In the genomic region with DNA sequence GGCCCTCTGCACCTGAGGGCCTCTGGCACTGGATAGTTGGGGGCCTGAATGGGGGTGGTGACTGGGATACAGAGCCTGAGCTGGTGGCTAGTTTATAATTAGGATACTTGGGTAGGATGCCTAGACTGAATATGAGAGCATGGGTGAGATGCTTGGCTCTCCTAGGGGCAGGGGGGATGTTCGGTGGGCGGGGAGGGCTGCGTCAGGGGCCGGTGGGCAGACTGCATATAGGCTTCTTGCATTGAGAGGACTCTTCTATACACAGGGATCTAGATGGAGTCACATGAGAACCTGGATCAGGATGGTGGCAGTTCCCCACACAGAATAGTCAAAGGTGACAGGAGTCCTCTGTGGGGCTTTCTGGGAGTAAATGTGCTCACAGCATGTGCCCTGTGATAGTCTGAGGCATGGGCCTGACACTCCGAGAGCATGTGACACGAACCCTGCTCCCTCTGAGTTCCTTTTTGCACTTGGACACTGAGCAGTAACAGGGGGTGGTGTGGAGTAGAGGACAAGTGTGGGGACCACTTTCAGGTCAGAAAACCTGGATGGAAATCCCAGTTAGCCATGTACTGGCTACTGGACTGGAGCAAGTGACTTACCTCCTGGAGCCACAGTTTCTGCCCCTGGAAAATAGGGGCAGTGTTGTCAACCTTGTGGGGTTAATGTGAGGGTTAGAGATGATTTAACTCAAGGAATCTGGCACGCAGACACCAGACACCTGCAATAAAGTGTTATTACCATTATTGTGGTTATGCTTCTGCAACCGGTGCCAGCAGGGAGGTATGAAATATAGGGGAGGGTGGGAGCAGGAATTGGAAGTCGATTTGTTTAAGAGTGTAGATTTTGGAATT, we compare ENCODE assay signal across 8 cellular contexts. TPM values are rescaled to one million over a fixed set of nuclear protein-coding genes. Genes with fewer than 3 reads are reported as not detected.
DNase-seq lines count a peak whose midpoint lies in the region; ATAC-seq and TF ChIP-seq lines count a peak whose summit lies in the region.

No MANE protein-coding gene starts in this region.

- peak overlapping the region; percentile 86 for H3K4me3 Mint-ChIP-seq in activated naive CD8-positive, alpha-beta T cell treated with anti-CD3 and anti-CD28 coated beads, Interleukin-2, amount 50 U/mL, for 24 hours

- ATAC-seq in activated naive CD8-positive, alpha-beta T cell treated with anti-CD3 and anti-CD28 coated beads, Interleukin-2, amount 50 U/mL, for 24 hours, result no peak
- no peak for ATAC-seq in left lung

- intact Hi-C loops in left lung (cut with DNase I), result loop anchor here in 1 of 2 donors (10.0 kb wide), 1 partner anchor 127 kb away; no protein-coding TSS in a partner anchor

- H3K9me3 Mint-ChIP-seq in activated naive CD8-positive, alpha-beta T cell treated with anti-CD3 and anti-CD28 coated beads, Interleukin-2, amount 50 U/mL, for 24 hours, result no peaks in the 10 kb centered on the region

- peaks cover 74% of the 10 kb centered on the region for H3K4me1 Mint-ChIP-seq in activated naive CD8-positive, alpha-beta T cell treated with anti-CD3 and anti-CD28 coated beads, Interleukin-2, amount 50 U/mL, for 24 hours

- H3K9me3 ChIP-seq in left lung (no peaks in the 10 kb centered on the region), thymus (ENCODE audit: control insufficient read depth) (peaks cover 1% of the 10 kb centered on the region)

- H3K27me3 Mint-ChIP-seq in activated naive CD8-positive, alpha-beta T cell treated with anti-CD3 and anti-CD28 coated beads, Interleukin-2, amount 50 U/mL, for 24 hours, result no peaks in the 10 kb centered on the region

- H3K27me3 ChIP-seq in left lung (no peaks in the 10 kb centered on the region), thymus (ENCODE audit: control insufficient read depth, insufficient read depth) (no peaks in the 10 kb centered on the region)

- peak overlapping the region; percentile 82 for H3K27ac Mint-ChIP-seq in activated naive CD8-positive, alpha-beta T cell treated with anti-CD3 and anti-CD28 coated beads, Interleukin-2, amount 50 U/mL, for 24 hours

- H3K27ac ChIP-seq in left lung (peak overlapping the region; percentile 98), thymus (ENCODE audit: low read depth) (peak overlapping the region; percentile 47)

- POLR2A ChIA-PET in GM10248 (lab: Yijun Ruan, JAX), result no interaction called here

- CTCF ChIA-PET in GM10248 (lab: Yijun Ruan, JAX), result interaction anchor here (1.1 to 2.6 kb wide), 4 partner anchors 9 to 34 kb away, joined by 3 to 12 read pairs (median 6); a partner anchor contains a TSS

- peaks cover 50 to 77% of the 10 kb centered on the region in 2 donors for H3K4me1 ChIP-seq in left lung
- H3K4me1 ChIP-seq in thymus (ENCODE audit: control insufficient read depth, insufficient read depth, low read length), result peaks cover 42% of the 10 kb centered on the region

- H3K36me3 ChIP-seq in left lung (peaks cover 0 to 12% of the 10 kb centered on the region in 2 donors), thymus (ENCODE audit: control insufficient read depth, insufficient read depth) (peaks cover 5% of the 10 kb centered on the region)

- 60% methylated on average over 9 of the region's 9 CpGs for WGBS in thymus

- TF ChIP-seq CTCF in left lung (IDR thresholded peaks at IDR 0.05) (no peak), GM10248 (IDR thresholded peaks at IDR 0.05; ENCODE audit: control extremely low read depth, extremely low read depth, low read depth, missing control alignments) (no peak)

- peaks cover 29% of the 10 kb centered on the region for H3K36me3 Mint-ChIP-seq in activated naive CD8-positive, alpha-beta T cell treated with anti-CD3 and anti-CD28 coated beads, Interleukin-2, amount 50 U/mL, for 24 hours (ENCODE audit: low read depth)

- peak; percentile 27 for DNase-seq in activated CD4-positive, alpha-beta T cell treated with anti-CD3 and anti-CD28 coated beads for 48 hours
- DNase-seq in activated CD4-positive, alpha-beta T cell treated with anti-CD3 and anti-CD28 coated beads, Interleukin-2, amount 50 U/mL, for 4 hours, result no peak
- DNase-seq in activated naive CD8-positive, alpha-beta T cell treated with anti-CD3 and anti-CD28 coated beads, Interleukin-2, amount 50 U/mL, for 24 hours, result no peak
- DNase-seq in left lung (no peak), islet precursor cell (no peak), GM10248 (ENCODE audit: extremely low spot score) (no peak)
- no peak for DNase-seq in stimulated activated CD4-positive, alpha-beta T cell treated with anti-CD3 and anti-CD28 coated beads, Interleukin-1b, Interleukin-23, amount 100 ng/mL, for 48 hours

- H3K4me3 ChIP-seq in left lung, result peak overlapping the region; percentile 99 to 100
- peak overlapping the region; percentile 5 for H3K4me3 ChIP-seq in thymus (ENCODE audit: low read length)

RNA-seq across cellular contexts. Expression of a gene that starts 2.2 kb away (rescaled TPM):
- total RNA-seq in left lung, result 100 to 1,000 TPM; 123 to 147 TPM
- polyA plus RNA-seq in thymus, result 68.6 TPM

RNA-seq across cellular contexts. Expression of a gene that starts 8.9 kb away (rescaled TPM):
- 10 to 100 TPM; 66.0 to 71.4 TPM for total RNA-seq in left lung
- polyA plus RNA-seq in thymus, result 73.6 TPM

RNA-seq across cellular contexts. Expression of a gene that starts 33.2 kb away (rescaled TPM):
- 1 to 10 TPM; 7.0 to 8.4 TPM for total RNA-seq in left lung
- polyA plus RNA-seq in thymus, result 6.7 TPM
